11 cellular contexts compared by ENCODE assay signal in the genomic region with DNA sequence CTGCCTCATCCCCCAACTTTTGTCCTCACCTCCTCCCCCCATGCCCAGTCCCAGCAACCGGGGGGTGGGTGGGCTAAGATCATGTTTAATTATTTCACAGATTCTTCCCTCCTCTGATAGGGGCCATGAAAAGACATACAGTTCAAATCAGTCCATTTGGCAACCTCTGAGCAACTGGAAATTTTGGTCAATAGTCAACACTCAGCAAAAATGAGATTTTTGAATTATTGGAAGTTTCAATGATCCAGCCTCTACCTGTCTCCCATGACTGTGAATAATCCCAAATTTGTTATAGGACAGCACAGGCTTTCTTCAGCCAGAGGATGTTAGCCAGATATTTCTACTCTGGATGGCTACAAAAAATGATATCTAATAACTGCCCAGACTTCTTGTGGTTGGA.
"Had no signal": no experiment of that assay in that cellular context is flagged by ENCODE, and none has a peak within 500 bp of the region (broad histone marks: within the 10 kb centered on the region; RNA-seq: fewer than 3 reads in every experiment).

No MANE protein-coding gene starts in this region.

- DNase-seq: GM23248, GOT3, H7, H9, HCEC 1CT, HFFc6 had no signal

- H3K36me3 ChIP-seq: HAP-1 had no signal

- ATAC-seq: GM23338, HCT116 had no signal

- H3K4me2 ChIP-seq: GM23338 had no signal

- H3K9me3 ChIP-seq: HAP-1 had no signal

- H3K27ac ChIP-seq: GM23248 had no signal

- H3K9ac ChIP-seq: GM23248 had no signal

- H2AFZ ChIP-seq: GM23248, GM23338 had no signal

- H3K4me3 ChIP-seq: GM23248, GM23338, HAP-1 had no signal

- FAIRE-seq: H1, H54 had no signal
